In genomic region chr19:57245066-57245465, GRCh38 we compare ENCODE assay signal across 20 cellular contexts. TPM values are rescaled to one million over a fixed set of nuclear protein-coding genes. Genes with fewer than 3 reads are reported as not detected.
A peak's percentile ranks its signal among the peaks of the same experiment; 100 is the strongest.
DNase-seq lines count a peak whose midpoint lies in the region; ATAC-seq, FAIRE-seq and TF ChIP-seq lines count a peak whose summit lies in the region.
"Had no signal": no experiment of that assay in that cellular context is flagged by ENCODE, and none has a peak within 500 bp of the region (broad histone marks: within the 10 kb centered on the region; RNA-seq: fewer than 3 reads in every experiment).

No MANE protein-coding gene starts in this region.

- peak overlapping the region; percentile 43 for H3K4me2 ChIP-seq in OCI-LY3 (ENCODE audit: low read length)
- H3K4me2 ChIP-seq in osteoblast (ENCODE audit: insufficient read depth, low read length): no peak overlapping the region
- H3K4me2 ChIP-seq: A549 had no signal

- H3K9me3 Mint-ChIP-seq in memory B cell: no peaks in the 10 kb centered on the region
- H3K9me3 Mint-ChIP-seq: IgD-negative memory B cell had no signal

- ATAC-seq in memory B cell (ENCODE audit: low read depth) (no peak), HG03025 (IDR thresholded peaks at IDR 0.05; ENCODE audit: low FRiP score, unreplicated experiment) (no peak)
- ATAC-seq: A549 had no signal

- H3K4me3 ChIP-seq in OCI-LY3 (ENCODE audit: low read length) (no peak overlapping the region), osteoblast (ENCODE audit: insufficient read depth, low read length) (no peak overlapping the region), uterus (no peak overlapping the region)
- H3K4me3 ChIP-seq: A549, GM23248 had no signal

- H3K9me3 ChIP-seq in OCI-LY3 (ENCODE audit: insufficient read depth, low read length) (no peaks in the 10 kb centered on the region), osteoblast (ENCODE audit: low read depth, low read length) (no peaks in the 10 kb centered on the region), uterus (peaks cover 0 to 11% of the 10 kb centered on the region in 2 donors)
- H3K9me3 ChIP-seq: BE2C had no signal

- H2AFZ ChIP-seq in OCI-LY3 (ENCODE audit: low read depth, low read length) (no peak overlapping the region), osteoblast (ENCODE audit: low read length) (no peak overlapping the region)
- H2AFZ ChIP-seq: GM23248 had no signal

- intact Hi-C loops in uterus (cut with DNase I; ENCODE audit: low total_unique reads): no loop called here

- peak; percentile 43 for FAIRE-seq in GM12891 (lab: Jason Lieb, UNC)
- FAIRE-seq: A549, D721Med, H54 had no signal

- H3K4me1 ChIP-seq in OCI-LY3 (ENCODE audit: low read length) (peaks cover 27% of the 10 kb centered on the region), osteoblast (ENCODE audit: insufficient read depth, low read length) (peaks cover 21% of the 10 kb centered on the region), uterus (no peaks in the 10 kb centered on the region)
- H3K4me1 ChIP-seq: BE2C had no signal

- no peak for TF ChIP-seq POLR2A in GM12891 (IDR thresholded peaks at IDR 0.05; ENCODE audit: low read depth, low read length)
- no peak for TF ChIP-seq POLR2A in uterus (IDR thresholded peaks at IDR 0.05)

- H4K20me1 ChIP-seq in OCI-LY3 (ENCODE audit: insufficient read depth, low read length) (no peaks in the 10 kb centered on the region), osteoblast (ENCODE audit: insufficient read depth, low read length) (peaks cover 6% of the 10 kb centered on the region)

- TF ChIP-seq CTCF in OCI-LY3 (IDR thresholded peaks at IDR 0.05; ENCODE audit: low read depth, low read length) (no peak), osteoblast (IDR thresholded peaks at IDR 0.05; ENCODE audit: extremely low read depth, low read depth, low read length) (no peak), GM20000 (IDR thresholded peaks at IDR 0.05; ENCODE audit: extremely low read depth, missing control alignments) (no peak), uterus (IDR thresholded peaks at IDR 0.05) (no peak)

- peaks cover 23% of the 10 kb centered on the region for H3K36me3 Mint-ChIP-seq in memory B cell

- no peak overlapping the region; the same call in 1 of the 2 replicates for H3K9ac ChIP-seq in OCI-LY3 (ENCODE audit: low read length)
- H3K9ac ChIP-seq: GM23248 had no signal

- H3K27ac Mint-ChIP-seq in memory B cell: peak overlapping the region; percentile 47

- DNase-seq in GM12891 (ENCODE audit: insufficient read length, low spot score): no peak
- DNase-seq in memory B cell (ENCODE audit: low spot score in 2 of 2): no peak
- peak; percentile 52 for DNase-seq in osteoblast (ENCODE audit: insufficient read length, low spot score, missing footprints)
- DNase-seq in iPS-NIHi11 (ENCODE audit: low spot score): no peak
- DNase-seq in GM20000 (ENCODE audit: low spot score): no peak
- no peak for DNase-seq in uterus
- DNase-seq: BE2C; CD4-positive, alpha-beta memory T cell; COR-L47; DMS153; DND-41; GDM1; GM23248 had no signal

- H3K27me3 ChIP-seq in OCI-LY3 (ENCODE audit: low read depth, low read length): no peaks in the 10 kb centered on the region
- H3K27me3 ChIP-seq in osteoblast (ENCODE audit: insufficient read depth, low read length): no peaks in the 10 kb centered on the region
- H3K27me3 ChIP-seq in uterus: no peaks in the 10 kb centered on the region
- H3K27me3 ChIP-seq: BE2C had no signal

- H3K36me3 ChIP-seq in OCI-LY3 (replicated peaks; ENCODE audit: low read depth, low read length) (peaks cover 31% of the 10 kb centered on the region), osteoblast (ENCODE audit: insufficient read depth, low read length) (peaks cover 43% of the 10 kb centered on the region), uterus (no peaks in the 10 kb centered on the region)

- H3K27ac ChIP-seq in OCI-LY3 (ENCODE audit: low read length): peak overlapping the region; percentile 63
- H3K27ac ChIP-seq in osteoblast (ENCODE audit: low read depth, low read length): no peak overlapping the region
- H3K27ac ChIP-seq in uterus: no peak overlapping the region
- H3K27ac ChIP-seq: A549, C4-2B, GM23248 had no signal

- H3K27me3 Mint-ChIP-seq in memory B cell: no peaks in the 10 kb centered on the region
- H3K27me3 Mint-ChIP-seq: CD4-positive, alpha-beta memory T cell; IgD-negative memory B cell had no signal

- no peak overlapping the region for H3K4me3 Mint-ChIP-seq in memory B cell
- H3K4me3 Mint-ChIP-seq: CD4-positive, alpha-beta memory T cell had no signal

- peaks cover 22% of the 10 kb centered on the region for H3K4me1 Mint-ChIP-seq in memory B cell

- H3K79me2 ChIP-seq in OCI-LY3 (ENCODE audit: low read length): peaks cover 51% of the 10 kb centered on the region
- peaks cover 75% of the 10 kb centered on the region for H3K79me2 ChIP-seq in osteoblast (ENCODE audit: insufficient read depth, low read length)

TF ChIP-seq in GM12891, 5 proteins besides CTCF, POLR2A, EP300 and RAD21:
- TF ChIP-seq PAX5 (IDR thresholded peaks at IDR 0.05; ENCODE audit: insufficient read depth, low read length, severe bottlenecking) (no peak), TAF1 (IDR thresholded peaks at IDR 0.05; ENCODE audit: low read depth, low read length) (no peak), POLR2AphosphoS5 (IDR thresholded peaks at IDR 0.05; ENCODE audit: low read depth, low read length) (no peak), POU2F2 (IDR thresholded peaks at IDR 0.05; ENCODE audit: low read depth, low read length) (no peak), SPI1 (IDR thresholded peaks at IDR 0.05; ENCODE audit: low read depth, low read length) (no peak)

RNA-seq across cellular contexts. Expression of gene ZNF805, which starts 4.6 kb away (rescaled TPM):
- polyA plus RNA-seq in GM12891 (2012; ENCODE audit: low read depth, missing spikeins): 1.1 TPM
- total RNA-seq in osteoblast (32.1 and 34.0 TPM in 2 replicates), uterus (10 to 100 TPM in 3 of 4 donors, 1 to 10 TPM in 1; 2.1 to 65.3 (median 18.9) TPM)

RNA-seq across cellular contexts. Expression of gene AURKC, which starts 14.2 kb away (rescaled TPM):
- 1.2 TPM for polyA plus RNA-seq in GM12891 (2012; ENCODE audit: low read depth, missing spikeins)
- total RNA-seq in osteoblast: 0.29 and 1.4 TPM in 2 replicates
- total RNA-seq in uterus: 1 to 10 TPM in 1 of 4 donors, not detected in 3; 1.5 TPM

RNA-seq across cellular contexts. Expression of gene ZNF460, which starts 35.2 kb away (rescaled TPM):
- polyA plus RNA-seq in GM12891 (2012; ENCODE audit: low read depth, missing spikeins): 1.2 TPM
- 101 and 115 TPM in 2 replicates for total RNA-seq in osteoblast
- 100 to 1,000 TPM in 1 of 4 donors, 10 to 100 TPM in 3; 43.2 to 204 (median 68.7) TPM for total RNA-seq in uterus

RNA-seq across cellular contexts. Expression of gene ZNF264, which starts 53.8 kb away (rescaled TPM):
- polyA plus RNA-seq in GM12891 (2012; ENCODE audit: low read depth, missing spikeins): 6.1 TPM
- 26.5 and 32.9 TPM in 2 replicates for total RNA-seq in osteoblast
- total RNA-seq in uterus: 100 to 1,000 TPM in 1 of 4 donors, 10 to 100 TPM in 3; 16.8 to 109 (median 44.0) TPM
